ENCODE assay signal across 8 cellular contexts in genomic region chr2:121648611-121649401, GRCh38. TPM values are rescaled to one million over a fixed set of nuclear protein-coding genes. Genes with fewer than 3 reads are reported as not detected.
DNase-seq lines count a peak whose midpoint lies in the region; ATAC-seq and TF ChIP-seq lines count a peak whose summit lies in the region.

No MANE protein-coding gene starts in this region.

- H3K27me3 ChIP-seq in BJ (ENCODE audit: control insufficient read depth, insufficient read depth, low read length), result no peaks in the 10 kb centered on the region
- no peaks in the 10 kb centered on the region for H3K27me3 ChIP-seq in thymus (ENCODE audit: control insufficient read depth, insufficient read depth)

- DNase-seq in BJ (ENCODE audit: low read depth) (no peak), RWPE1 (ENCODE audit: low spot score) (peak; percentile 58), germinal center (ENCODE audit: low spot score) (peak; percentile 36), occipital lobe (lab: John Stamatoyannopoulos, UW) (peak; percentile 50)
- peak; percentile 15 to 56 (median 28) for DNase-seq in activated naive CD4-positive, alpha-beta T cell (lab: John Stamatoyannopoulos, UW)

- peaks cover 18% of the 10 kb centered on the region for H3K4me1 ChIP-seq in thymus (ENCODE audit: control insufficient read depth, insufficient read depth, low read length)

- under 1% methylated on average over 52 of the region's 52 CpGs for WGBS in thymus

- POLR2A ChIA-PET in BJ (lab: Charles Lee) (interaction anchor here (0.6 to 0.9 kb wide), 2 partner anchors 15 to 59 kb away, joined by 3 to 12 read pairs; no protein-coding TSS in a partner anchor), RWPE1 (lab: Yijun Ruan, JAX; ENCODE audit: low non-redundant PET) (interaction anchor here (0.6 to 1.7 kb wide), 5 partner anchors 51 to 119 kb away, joined by 3 to 8 read pairs (median 6); partner anchors contain the start of gene RNU4ATAC)

- CTCF ChIA-PET in BJ (lab: Yijun Ruan, JAX) (interaction anchor here (0.7 to 1.8 kb wide), 5 partner anchors 11 to 296 kb away, joined by 3 to 4 read pairs (median 3); partner anchors contain the start of gene NIFK), RWPE1 (lab: Yijun Ruan, JAX) (interaction anchor here (0.7 to 1.4 kb wide), 3 partner anchors 70 to 118 kb away, joined by 3 to 6 read pairs (median 3); partner anchors contain the start of gene RNU4ATAC)

- no peaks in the 10 kb centered on the region for H3K9me3 ChIP-seq in thymus (ENCODE audit: control insufficient read depth)

- H3K4me3 ChIP-seq in BJ (ENCODE audit: low read depth, low read length) (peak overlapping the region; percentile 91), thymus (ENCODE audit: low read length) (peak overlapping the region; percentile 97)

- H3K36me3 ChIP-seq in BJ (ENCODE audit: control insufficient read depth, insufficient read depth, low read length) (no peaks in the 10 kb centered on the region), thymus (ENCODE audit: control insufficient read depth, insufficient read depth) (no peaks in the 10 kb centered on the region)

- peak; percentile 25 for ATAC-seq in GM19043 (IDR thresholded peaks at IDR 0.05; ENCODE audit: low read depth, unreplicated experiment)
- ATAC-seq in HG03442 (IDR thresholded peaks at IDR 0.05; ENCODE audit: unreplicated experiment), result peak; percentile 34

- TF ChIP-seq CTCF in BJ (IDR thresholded peaks at IDR 0.05; ENCODE audit: insufficient read depth, low read depth, low read length) (no peak), RWPE1 (conservative IDR thresholded peaks at IDR 0.05; ENCODE audit: low read depth) (no peak)

- H3K27ac ChIP-seq in RWPE1 (peak overlapping the region; percentile 94), thymus (ENCODE audit: low read depth) (peak overlapping the region; percentile 94)

RNA-seq across cellular contexts. Expression of gene CLASP1, which starts 0.5 kb away (rescaled TPM):
- 7.1 and 12.4 TPM in 2 replicates for polyA plus RNA-seq in BJ (2011; rRNA removed)
- polyA minus RNA-seq in BJ (2011; rRNA and poly(A)+ RNA removed), result 34.8 and 42.7 TPM in 2 replicates
- total RNA-seq in occipital lobe, result 215 TPM
- 11.6 TPM for polyA plus RNA-seq in thymus
